Comparison of ENCODE assay signal across 10 cellular contexts in genomic region chr5:10626473-10627013, GRCh38.
DNase-seq lines count a peak whose midpoint lies in the region; ATAC-seq and TF ChIP-seq lines count a peak whose summit lies in the region.
"Had no signal": no experiment of that assay in that cellular context is flagged by ENCODE, and none has a peak within 500 bp of the region (broad histone marks: within the 10 kb centered on the region; RNA-seq: fewer than 3 reads in every experiment).

No MANE protein-coding gene starts in this region.

- H3K27ac ChIP-seq in dorsolateral prefrontal cortex (peak overlapping the region in 54 of 59 donors; percentile 26 to 88 (median 76)), spleen (peak overlapping the region in 7 of 8 donors; percentile 16 to 77 (median 56))
- H3K27ac ChIP-seq: 22Rv1 had no signal

- peaks cover 19 to 83% (median 44%) of the 10 kb centered on the region in 6 donors for H3K4me1 ChIP-seq in spleen

- H3K4me3 ChIP-seq in dorsolateral prefrontal cortex, result peak overlapping the region in 11 of 59 donors; percentile 47 to 67 (median 59)
- H3K4me3 ChIP-seq in spleen, result peak overlapping the region in 1 of 8 donors; percentile 17

- TF ChIP-seq POLR2A in spleen (IDR thresholded peaks at IDR 0.05), result no peak

- TF ChIP-seq CTCF in dorsolateral prefrontal cortex (IDR thresholded peaks at IDR 0.05 in 54 of 56, conservative IDR thresholded peaks at IDR 0.05 in 2 of 56; ENCODE audit: low read depth in 1 of 56, partially characterized antibody in 56 of 56), result no peak
- TF ChIP-seq CTCF in spleen (IDR thresholded peaks at IDR 0.05 in 8 of 11, conservative IDR thresholded peaks at IDR 0.05 in 3 of 11), result no peak

- H3K36me3 ChIP-seq in spleen, result no peaks in the 10 kb centered on the region

- WGBS in spleen, 5 donors, result 49 to 75% (median 70%) methylated on average over 12 of the region's 12 CpGs

- H3K9me3 ChIP-seq in spleen, result peaks cover 0 to under 1% (median 0%) of the 10 kb centered on the region in 8 donors

- intact Hi-C loops in dorsolateral prefrontal cortex (cut with DNase I) (loop anchor here (2.0 to 10.0 kb wide), 3 partner anchors 102 to 344 kb away; no protein-coding TSS in a partner anchor), spleen (cut with DNase I; ENCODE audit: low total_unique reads) (loop anchor here (5.0 to 10.0 kb wide), 2 partner anchors 52 to 344 kb away; no protein-coding TSS in a partner anchor)

- H3K27me3 ChIP-seq in dorsolateral prefrontal cortex (no peaks in the 10 kb centered on the region), spleen (replicated peaks in 1 of 7) (no peaks in the 10 kb centered on the region)

- ATAC-seq in GM19328 (IDR thresholded peaks at IDR 0.05; ENCODE audit: unreplicated experiment), result no peak
- ATAC-seq in HG03432 (IDR thresholded peaks at IDR 0.05; ENCODE audit: unreplicated experiment), result no peak

- DNase-seq in DMS 273 (lab: John Stamatoyannopoulos, UW; ENCODE audit: unreplicated experiment) (peak; percentile 58), DMS 273 treated with DMSO at 0.1 percent for 48 hours (lab: John Stamatoyannopoulos, UW) (no peak), NAMALWA (ENCODE audit: low spot score) (peak; percentile 39), dorsolateral prefrontal cortex (peak in 2 of 10 donors; percentile 41 to 51), spleen (no peak), NCI-H524 treated with DMSO at 0.1 percent for 48 hours (lab: John Stamatoyannopoulos, UW) (no peak)
- DNase-seq: NCI-H146 had no signal

Comparison
In these comparisons a context has a peak if more than half of its experiments do, and no peak if none do; other contexts are left out.
1. DNase-seq: peak in DMS 273 (single experiment) and NAMALWA (single experiment); none in DMS 273 treated with DMSO at 0.1 percent for 48 hours (single experiment), spleen (single experiment) and NCI-H524 treated with DMSO at 0.1 percent for 48 hours (single experiment).